17 cellular contexts compared by ENCODE assay signal in genomic region chr10:29542723-29543122, GRCh38.
"Had no signal": no experiment of that assay in that cellular context is flagged by ENCODE, and none has a peak within 500 bp of the region (broad histone marks: within the 10 kb centered on the region; RNA-seq: fewer than 3 reads in every experiment).

No MANE protein-coding gene starts in this region.

- H3K4me3 ChIP-seq: pancreas, testis had no signal

- H3K4me3 Mint-ChIP-seq: activated CD4-positive, alpha-beta memory T cell treated with anti-CD3 and anti-CD28 coated beads, Interleukin-2, amount 10 ng/mL, durations not matched to agents 7 days and 5 days; activated naive CD4-positive, alpha-beta T cell treated with anti-CD3 and anti-CD28 coated beads, Interleukin-2, amount 10 ng/mL, durations not matched to agents 7 days and 5 days; natural killer cell treated with Interleukin-12 subunit alpha and Interleukin-12 subunit beta and Interleukin-15 and Interleukin-18, amount 100 ng/mL, for 72 hours; stimulated activated naive B cell treated with anti-CD40 and anti-IgM and Interleukin-4, amounts not matched to agents 10 μg/mL and 1 μg/mL and 100 μg/mL, for 72 hours; T-helper 1 cell treated with Interleukin-12 subunit alpha and Interleukin-12 subunit beta and Interleukin-4 antibody, amounts not matched to agents 30 μg/mL and 1 μg/mL, for 36 hours had no signal

- H3K27me3 ChIP-seq: neutrophil, pancreas, testis had no signal

- H3K9me3 ChIP-seq: neutrophil, pancreas, testis had no signal

- H3K9me3 Mint-ChIP-seq: activated CD4-positive, alpha-beta memory T cell treated with anti-CD3 and anti-CD28 coated beads, Interleukin-2, amount 10 ng/mL, durations not matched to agents 7 days and 5 days; activated naive CD4-positive, alpha-beta T cell treated with anti-CD3 and anti-CD28 coated beads, Interleukin-2, amount 10 ng/mL, durations not matched to agents 7 days and 5 days; natural killer cell treated with Interleukin-12 subunit alpha and Interleukin-12 subunit beta and Interleukin-15 and Interleukin-18, amount 100 ng/mL, for 72 hours; stimulated activated naive B cell treated with anti-CD40 and anti-IgM and Interleukin-4, amounts not matched to agents 10 μg/mL and 1 μg/mL and 100 μg/mL, for 72 hours; T-helper 1 cell treated with Interleukin-12 subunit alpha and Interleukin-12 subunit beta and Interleukin-4 antibody, amounts not matched to agents 30 μg/mL and 1 μg/mL, for 36 hours had no signal

- DNase-seq: activated CD4-positive, alpha-beta memory T cell treated with anti-CD3 and anti-CD28 coated beads, Interleukin-2, amount 10 ng/mL, durations not matched to agents 7 days and 5 days; activated CD4-positive, alpha-beta T cell treated with anti-CD3 and anti-CD28 coated beads for 48 hours; activated effector memory CD4-positive, alpha-beta T cell treated with anti-CD3 and anti-CD28 coated beads, Interleukin-2, amount 50 U/mL, for 16 hours; activated naive CD4-positive, alpha-beta T cell treated with anti-CD3 and anti-CD28 coated beads, Interleukin-2, amount 10 ng/mL, durations not matched to agents 7 days and 5 days; amygdala; effector CD4-positive, alpha-beta T cell; erythroblast; midbrain; pancreas; stimulated activated CD4-positive, alpha-beta T cell treated with anti-CD3 and anti-CD28 coated beads, Interleukin-2, amount 100 ng/mL, for 48 hours; stimulated activated CD8-positive, alpha-beta memory T cell treated with anti-CD3 and anti-CD28 coated beads, Interleukin-4, amount 100 ng/mL, for 48 hours; stimulated activated naive B cell treated with anti-CD40 and anti-IgM and Interleukin-4, amounts not matched to agents 10 μg/mL and 1 μg/mL and 100 μg/mL, for 72 hours; testis; trophoblast cell had no signal

- H3K36me3 Mint-ChIP-seq: activated naive CD4-positive, alpha-beta T cell treated with anti-CD3 and anti-CD28 coated beads, Interleukin-2, amount 10 ng/mL, durations not matched to agents 7 days and 5 days; natural killer cell treated with Interleukin-12 subunit alpha and Interleukin-12 subunit beta and Interleukin-15 and Interleukin-18, amount 100 ng/mL, for 72 hours; stimulated activated naive B cell treated with anti-CD40 and anti-IgM and Interleukin-4, amounts not matched to agents 10 μg/mL and 1 μg/mL and 100 μg/mL, for 72 hours had no signal

- H3K27ac ChIP-seq: pancreas, testis had no signal

- H3K27me3 Mint-ChIP-seq: activated CD4-positive, alpha-beta memory T cell treated with anti-CD3 and anti-CD28 coated beads, Interleukin-2, amount 10 ng/mL, durations not matched to agents 7 days and 5 days; activated naive CD4-positive, alpha-beta T cell treated with anti-CD3 and anti-CD28 coated beads, Interleukin-2, amount 10 ng/mL, durations not matched to agents 7 days and 5 days; natural killer cell treated with Interleukin-12 subunit alpha and Interleukin-12 subunit beta and Interleukin-15 and Interleukin-18, amount 100 ng/mL, for 72 hours; stimulated activated naive B cell treated with anti-CD40 and anti-IgM and Interleukin-4, amounts not matched to agents 10 μg/mL and 1 μg/mL and 100 μg/mL, for 72 hours had no signal

- ATAC-seq: natural killer cell treated with Interleukin-12 subunit alpha and Interleukin-12 subunit beta and Interleukin-15 and Interleukin-18, amount 100 ng/mL, for 72 hours; pancreas; stimulated activated naive B cell treated with anti-CD40 and anti-IgM and Interleukin-4, amounts not matched to agents 10 μg/mL and 1 μg/mL and 100 μg/mL, for 72 hours had no signal
